ENCODE assay signal across 23 cellular contexts in genomic region chr2:239000500-239001073, GRCh38.
"Had no signal": no experiment of that assay in that cellular context is flagged by ENCODE, and none has a peak within 500 bp of the region (broad histone marks: within the 10 kb centered on the region; RNA-seq: fewer than 3 reads in every experiment).

No MANE protein-coding gene starts in this region.

- H3K4me1 ChIP-seq: body of pancreas had no signal

- H3K27me3 Mint-ChIP-seq: activated CD4-positive, alpha-beta T cell treated with anti-CD3 and anti-CD28 coated beads, Interleukin-2, amount 10 ng/mL, durations not matched to agents 24 days and 14 days had no signal

- H3K9me3 Mint-ChIP-seq: activated CD4-positive, alpha-beta T cell treated with anti-CD3 and anti-CD28 coated beads, Interleukin-2, amount 10 ng/mL, durations not matched to agents 24 days and 14 days; activated T-helper 2 cell treated with anti-CD3 and anti-CD28 coated beads, Interferon-gamma antibody, Interleukin-2, Interleukin-4, amounts not matched to agents 10 μg/mL and 5 μg/mL and 100 μg/mL, durations not matched to agents 14 hours and 24 hours and 36 hours; T-helper 1 cell treated with Interleukin-12 subunit alpha and Interleukin-12 subunit beta and Interleukin-4 antibody, amounts not matched to agents 30 μg/mL and 1 μg/mL, for 36 hours had no signal

- H3K4me3 ChIP-seq: ascending aorta, body of pancreas, K562 had no signal

- H3K27me3 ChIP-seq: ascending aorta, body of pancreas had no signal

- H3K27ac ChIP-seq: ascending aorta, body of pancreas had no signal

- ATAC-seq: activated naive CD4-positive, alpha-beta T cell treated with anti-CD3 and anti-CD28 coated beads, Interleukin-2, amount 50 U/mL, for 72 hours; activated naive CD8-positive, alpha-beta T cell treated with anti-CD3 and anti-CD28 coated beads, Interleukin-2, amount 50 U/mL, for 24 hours; body of pancreas; K562 had no signal

- H3K36me3 ChIP-seq: ascending aorta had no signal

- H3K9me3 ChIP-seq: ascending aorta, body of pancreas had no signal

- DNase-seq: activated B cell treated with CpG ODN at 0.5 μM for 24 hours; activated CD4-positive, alpha-beta T cell treated with anti-CD3 and anti-CD28 coated beads for 1 hour; activated CD4-positive, alpha-beta T cell treated with anti-CD3 and anti-CD28 coated beads, Interleukin-2, amount 10 ng/mL, durations not matched to agents 24 days and 14 days; activated CD4-positive, alpha-beta T cell treated with anti-CD3 and anti-CD28 coated beads, Interleukin-2, amount 50 U/mL, for 48 hours; activated naive CD8-positive, alpha-beta T cell treated with anti-CD3 and anti-CD28 coated beads, Interleukin-2, amount 50 U/mL, for 24 hours; activated T-cell treated with anti-CD3 and anti-CD28 coated beads for 4 hours; activated T-cell treated with anti-CD3 and anti-CD28 coated beads, Interleukin-2, amount 50 U/mL, for 48 hours; amniotic stem cell; body of pancreas; Karpas-422; MM.1S; NCI-H1105; NCI-H1436; NCI-H187; NCI-H2081; NCI-H446; NCI-H524; SHP77 treated with DMSO at 0.1 percent for 48 hours had no signal

- H3K27ac Mint-ChIP-seq: activated B cell treated with CpG ODN at 0.5 μM for 24 hours; activated CD4-positive, alpha-beta T cell treated with anti-CD3 and anti-CD28 coated beads, Interleukin-2, amount 10 ng/mL, durations not matched to agents 24 days and 14 days; activated naive CD4-positive, alpha-beta T cell treated with anti-CD3 and anti-CD28 coated beads, Interleukin-2, amount 50 U/mL, for 72 hours; activated naive CD8-positive, alpha-beta T cell treated with anti-CD3 and anti-CD28 coated beads, Interleukin-2, amount 50 U/mL, for 24 hours; activated T-helper 2 cell treated with anti-CD3 and anti-CD28 coated beads, Interferon-gamma antibody, Interleukin-2, Interleukin-4, amounts not matched to agents 10 μg/mL and 5 μg/mL and 100 μg/mL, durations not matched to agents 14 hours and 24 hours and 36 hours; T-helper 1 cell treated with Interleukin-12 subunit alpha and Interleukin-12 subunit beta and Interleukin-4 antibody, amounts not matched to agents 30 μg/mL and 1 μg/mL, for 36 hours had no signal

- H3K4me3 Mint-ChIP-seq: activated B cell treated with CpG ODN at 0.5 μM for 24 hours; activated CD4-positive, alpha-beta T cell treated with anti-CD3 and anti-CD28 coated beads, Interleukin-2, amount 10 ng/mL, durations not matched to agents 24 days and 14 days; activated naive CD8-positive, alpha-beta T cell treated with anti-CD3 and anti-CD28 coated beads, Interleukin-2, amount 50 U/mL, for 24 hours; T-helper 1 cell treated with Interleukin-12 subunit alpha and Interleukin-12 subunit beta and Interleukin-4 antibody, amounts not matched to agents 30 μg/mL and 1 μg/mL, for 36 hours had no signal

- H3K4me1 Mint-ChIP-seq: activated B cell treated with CpG ODN at 0.5 μM for 24 hours; activated CD4-positive, alpha-beta T cell treated with anti-CD3 and anti-CD28 coated beads, Interleukin-2, amount 10 ng/mL, durations not matched to agents 24 days and 14 days; activated naive CD8-positive, alpha-beta T cell treated with anti-CD3 and anti-CD28 coated beads, Interleukin-2, amount 50 U/mL, for 24 hours had no signal
